In the genomic region with DNA sequence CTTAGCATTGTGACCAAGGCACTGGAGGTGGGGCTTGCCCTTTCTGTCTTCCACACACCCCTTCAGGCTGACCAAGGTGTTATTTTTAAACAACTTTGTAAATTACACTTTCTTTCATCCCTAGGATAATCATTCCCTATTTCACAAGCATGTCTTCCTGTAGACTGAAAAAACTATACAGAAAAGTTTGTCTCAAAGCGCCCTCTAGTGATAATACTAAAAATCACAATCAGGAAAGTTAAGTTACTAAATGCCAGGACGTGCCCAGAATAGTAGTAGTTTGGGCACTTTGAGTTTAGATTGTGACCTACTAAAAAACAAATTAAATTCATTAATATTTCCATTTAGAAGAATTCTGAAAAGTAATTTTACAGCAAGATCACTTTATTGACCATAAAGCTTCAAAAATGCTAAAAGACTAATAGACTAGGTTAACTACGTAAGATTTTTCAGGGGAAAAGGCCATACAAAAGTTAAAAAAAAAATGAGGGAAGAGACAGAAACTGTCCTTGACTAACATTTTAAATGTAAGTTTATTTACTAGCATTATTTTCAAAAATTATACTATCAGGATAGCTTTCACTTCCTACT, we compare ENCODE assay signal across 8 cellular contexts.
DNase-seq lines count a peak whose midpoint lies in the region; ATAC-seq and TF ChIP-seq lines count a peak whose summit lies in the region.

No MANE protein-coding gene starts in this region.

- no peak overlapping the region for H3K4me2 ChIP-seq in PC-9
- no peak overlapping the region for H3K4me2 ChIP-seq in neuronal stem cell (ENCODE audit: insufficient read depth, low read length, poor library complexity, severe bottlenecking)

- H4K91ac ChIP-seq in neuronal stem cell (ENCODE audit: low read depth, low read length, poor library complexity): no peak overlapping the region

- H3K4me3 ChIP-seq in HFF-Myc (replicated peaks; ENCODE audit: low read depth, low read length): no peak overlapping the region
- H3K4me3 ChIP-seq in PC-9: no peak overlapping the region
- no peak overlapping the region for H3K4me3 ChIP-seq in epithelial cell of esophagus (ENCODE audit: low read length)
- H3K4me3 ChIP-seq in neuronal stem cell (ENCODE audit: low read length in 2 of 2): no peak overlapping the region

- H2BK12ac ChIP-seq in neuronal stem cell (ENCODE audit: low read length): no peak overlapping the region

- CTCF ChIA-PET in PC-9 (lab: Charles Lee): no interaction called here

- H3K4me1 ChIP-seq in PC-9 (replicated peaks; ENCODE audit: insufficient read depth) (no peaks in the 10 kb centered on the region), neuronal stem cell (ENCODE audit: control insufficient read depth in 2 of 2, insufficient read depth in 1 of 2, low read depth in 1 of 2, low read length in 2 of 2) (no peaks in the 10 kb centered on the region)

- peaks cover 0 to 10% (median 2%) of the 10 kb centered on the region in 7 donors for H3K9me3 Mint-ChIP-seq in CD14-positive monocyte
- H3K9me3 Mint-ChIP-seq in activated T-helper 17 cell treated with anti-CD3 and anti-CD28 coated beads, Interleukin-2, amount 50 U/mL, for 72 hours: no peaks in the 10 kb centered on the region

- intact Hi-C loops in CD14-positive monocyte (cut with micrococcal nuclease) (no loop called here), PC-9 (cut with micrococcal nuclease; ENCODE audit: unreplicated experiment) (no loop called here)

- no peak overlapping the region for H3K27ac Mint-ChIP-seq in CD14-positive monocyte
- H3K27ac Mint-ChIP-seq in activated T-helper 17 cell treated with anti-CD3 and anti-CD28 coated beads, Interleukin-2, amount 50 U/mL, for 72 hours: no peak overlapping the region

- no peak overlapping the region for H3K18ac ChIP-seq in neuronal stem cell (ENCODE audit: low read length)

- no peak overlapping the region for H2AK5ac ChIP-seq in neuronal stem cell (ENCODE audit: low read depth, low read length)

- no TSS peak for BruUV-seq in PC-9 (replicated peaks; lab: Mats Ljungman, UMichigan)

- no peaks in the 10 kb centered on the region for H3K36me3 ChIP-seq in PC-9 (ENCODE audit: low read depth)
- no peaks in the 10 kb centered on the region for H3K36me3 ChIP-seq in neuronal stem cell (replicated peaks in 1 of 2; ENCODE audit: control insufficient read depth in 2 of 2, insufficient read depth in 2 of 2, low read length in 2 of 2)

- no peaks in the 10 kb centered on the region for H3K79me2 ChIP-seq in PC-9 (ENCODE audit: low read depth)

- no peak for ATAC-seq in activated T-helper 17 cell treated with anti-CD3 and anti-CD28 coated beads, Interleukin-2, amount 50 U/mL, for 72 hours (replicated peaks)

- H3K23ac ChIP-seq in neuronal stem cell (ENCODE audit: low read depth, low read length, poor library complexity): no peak overlapping the region

- H2BK5ac ChIP-seq in neuronal stem cell (ENCODE audit: low read length): no peak overlapping the region

- no peak overlapping the region for H3K9ac ChIP-seq in neuronal stem cell (ENCODE audit: low read depth, low read length, poor library complexity)

- no peak overlapping the region for H3K27ac ChIP-seq in PC-9
- no peak overlapping the region for H3K27ac ChIP-seq in neuronal stem cell (replicated peaks; ENCODE audit: low read length)
- H3K27ac ChIP-seq in caudate nucleus (ENCODE audit: low read depth, low read length): no peak overlapping the region

- H3K27me3 Mint-ChIP-seq in CD14-positive monocyte (ENCODE audit: low read depth in 3 of 3): peaks cover 4 to 15% (median 15%) of the 10 kb centered on the region in 3 donors
- peaks cover 6% of the 10 kb centered on the region for H3K27me3 Mint-ChIP-seq in activated T-helper 17 cell treated with anti-CD3 and anti-CD28 coated beads, Interleukin-2, amount 50 U/mL, for 72 hours

- H3K79me1 ChIP-seq in neuronal stem cell (ENCODE audit: low read depth, low read length): no peaks in the 10 kb centered on the region

- no peak overlapping the region for H3K4ac ChIP-seq in neuronal stem cell (ENCODE audit: low read length)

- no peak overlapping the region for H3K4me3 Mint-ChIP-seq in CD14-positive monocyte
- no peak overlapping the region for H3K4me3 Mint-ChIP-seq in activated T-helper 17 cell treated with anti-CD3 and anti-CD28 coated beads, Interleukin-2, amount 50 U/mL, for 72 hours

- H2BK120ac ChIP-seq in neuronal stem cell (ENCODE audit: low read depth, low read length): no peak overlapping the region

- no peaks in the 10 kb centered on the region for H4K20me1 ChIP-seq in PC-9 (ENCODE audit: insufficient read depth)

- H3F3A ChIP-seq in PC-9 (ENCODE audit: insufficient read depth, low read depth): no peaks in the 10 kb centered on the region

- 0 out of 2 replicates have a peak, but pooled peaks cover 5% of the 10 kb centered on the region for H3K27me3 ChIP-seq in PC-9 (ENCODE audit: insufficient read depth, low read depth)
- H3K27me3 ChIP-seq in neuronal stem cell (ENCODE audit: control insufficient read depth in 3 of 3, insufficient read depth in 3 of 3, low read depth in 1 of 3, low read length in 3 of 3): no peaks in the 10 kb centered on the region

- H3K4me1 Mint-ChIP-seq in CD14-positive monocyte: no peaks in the 10 kb centered on the region
- H3K4me1 Mint-ChIP-seq in activated T-helper 17 cell treated with anti-CD3 and anti-CD28 coated beads, Interleukin-2, amount 50 U/mL, for 72 hours: no peaks in the 10 kb centered on the region

- H2BK15ac ChIP-seq in neuronal stem cell (ENCODE audit: low read length): no peak overlapping the region

- no peaks in the 10 kb centered on the region for H3K9me3 ChIP-seq in PC-9 (ENCODE audit: insufficient read depth, low read depth)
- H3K9me3 ChIP-seq in neuronal stem cell (replicated peaks in 1 of 2; ENCODE audit: control insufficient read depth in 2 of 2, insufficient read depth in 1 of 2, low read depth in 1 of 2, low read length in 2 of 2): no peaks in the 10 kb centered on the region

- no peak overlapping the region for H4K8ac ChIP-seq in neuronal stem cell (ENCODE audit: low read depth, low read length)

- no peak overlapping the region for H3K14ac ChIP-seq in neuronal stem cell (ENCODE audit: low read length)

- H2AFZ ChIP-seq in PC-9 (no peak overlapping the region), neuronal stem cell (ENCODE audit: low read length) (no peak overlapping the region)

- no peaks in the 10 kb centered on the region for H3K36me3 Mint-ChIP-seq in CD14-positive monocyte
- no peaks in the 10 kb centered on the region for H3K36me3 Mint-ChIP-seq in activated T-helper 17 cell treated with anti-CD3 and anti-CD28 coated beads, Interleukin-2, amount 50 U/mL, for 72 hours (ENCODE audit: low read depth)

- no peaks in the 10 kb centered on the region for H3K9me2 ChIP-seq in PC-9 (ENCODE audit: insufficient read depth)

- TF ChIP-seq CTCF in CD14-positive monocyte (IDR thresholded peaks at IDR 0.05): peak; percentile 85
- peak; percentile 39 for TF ChIP-seq CTCF in HFF-Myc (IDR thresholded peaks at IDR 0.05; ENCODE audit: low read depth, low read length, missing control alignments)
- peak; percentile 75 for TF ChIP-seq CTCF in PC-9 (conservative IDR thresholded peaks at IDR 0.05)
- TF ChIP-seq CTCF in epithelial cell of esophagus (IDR thresholded peaks at IDR 0.05; ENCODE audit: insufficient read depth, low read depth, low read length, missing control alignments): peak; percentile 51

- WGBS in neuronal stem cell (ENCODE audit: extremely low coverage in 2 of 2, insufficient read length in 2 of 2, insufficient replicate concordance in 1 of 2), 2 donors: no CpG with 5 or more reads among the region's 3 CpGs

- POLR2A ChIA-PET in PC-9 (lab: Charles Lee; ENCODE audit: unreplicated experiment): no interaction called here

- DNase-seq in CD14-positive monocyte (ENCODE audit: low spot score) (no peak), HFF-Myc (ENCODE audit: extremely low read depth, low read depth) (no peak), PC-9 (no peak), epithelial cell of esophagus (ENCODE audit: low read depth) (peak; percentile 63), neuronal stem cell (ENCODE audit: low spot score) (peak; percentile 35), mesenteric fat pad (ENCODE audit: low spot score) (no peak), caudate nucleus (lab: John Stamatoyannopoulos, UW) (no peak)

Comparison
In these comparisons a context has a peak if more than half of its experiments do, and no peak if none do; other contexts are left out.
1. DNase-seq: peak in epithelial cell of esophagus (single experiment) and neuronal stem cell (single experiment); none in CD14-positive monocyte (single experiment), HFF-Myc (single experiment), PC-9 (0 of 2), mesenteric fat pad (single experiment) and caudate nucleus (0 of 61).
2. Peak in every context shown above with its lines, with median percentiles within 50 percentile points of each other: CTCF ChIP-seq.